ENCODE assay signal across 1 cellular context in genomic region chr11:123430736-123431356, GRCh38.
TF ChIP-seq lines count a peak whose summit lies in the region.

No MANE protein-coding gene starts in this region.

TF ChIP-seq in GM12878, 131 proteins besides CTCF, POLR2A, EP300 and RAD21 (continued from another document and continues in another):
- no peak for TF ChIP-seq JUNB (IDR thresholded peaks at IDR 0.05)
- TF ChIP-seq, protein P1, sequence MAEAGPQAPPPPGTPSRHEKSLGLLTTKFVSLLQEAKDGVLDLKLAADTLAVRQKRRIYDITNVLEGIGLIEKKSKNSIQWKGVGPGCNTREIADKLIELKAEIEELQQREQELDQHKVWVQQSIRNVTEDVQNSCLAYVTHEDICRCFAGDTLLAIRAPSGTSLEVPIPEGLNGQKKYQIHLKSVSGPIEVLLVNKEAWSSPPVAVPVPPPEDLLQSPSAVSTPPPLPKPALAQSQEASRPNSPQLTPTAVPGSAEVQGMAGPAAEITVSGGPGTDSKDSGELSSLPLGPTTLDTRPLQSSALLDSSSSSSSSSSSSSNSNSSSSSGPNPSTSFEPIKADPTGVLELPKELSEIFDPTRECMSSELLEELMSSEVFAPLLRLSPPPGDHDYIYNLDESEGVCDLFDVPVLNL (IDR thresholded peaks at IDR 0.05; ENCODE audit: low read depth, low read length), result no peak
- TF ChIP-seq, protein P2, sequence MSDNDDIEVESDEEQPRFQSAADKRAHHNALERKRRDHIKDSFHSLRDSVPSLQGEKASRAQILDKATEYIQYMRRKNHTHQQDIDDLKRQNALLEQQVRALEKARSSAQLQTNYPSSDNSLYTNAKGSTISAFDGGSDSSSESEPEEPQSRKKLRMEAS (IDR thresholded peaks at IDR 0.05; ENCODE audit: low read depth, low read length), result no peak
- TF ChIP-seq SIN3A (IDR thresholded peaks at IDR 0.05; ENCODE audit: low read depth, low read length), result no peak
- TF ChIP-seq NFIC (IDR thresholded peaks at IDR 0.05; ENCODE audit: low read depth, low read length), result no peak
- no peak for TF ChIP-seq NFYA (IDR thresholded peaks at IDR 0.05; ENCODE audit: borderline replicate concordance, low read depth, low read length)
- no peak for TF ChIP-seq SMARCA5 (IDR thresholded peaks at IDR 0.05)
- no peak for TF ChIP-seq CHD2 (IDR thresholded peaks at IDR 0.05; ENCODE audit: borderline replicate concordance, low read depth, low read length)
- peak in 1 of 2 experiments; percentile 7; a peak in 1 of 4 replicates for TF ChIP-seq BHLHE40 (IDR thresholded peaks at IDR 0.05; ENCODE audit: borderline replicate concordance in 1 of 2, low read depth in 2 of 2, low read length in 1 of 2)
- no peak for TF ChIP-seq MLLT1 (IDR thresholded peaks at IDR 0.05)
- TF ChIP-seq EZH2 (IDR thresholded peaks at IDR 0.05; ENCODE audit: borderline replicate concordance, control insufficient read depth, low read depth, low read length), result no peak
- TF ChIP-seq, protein P3, sequence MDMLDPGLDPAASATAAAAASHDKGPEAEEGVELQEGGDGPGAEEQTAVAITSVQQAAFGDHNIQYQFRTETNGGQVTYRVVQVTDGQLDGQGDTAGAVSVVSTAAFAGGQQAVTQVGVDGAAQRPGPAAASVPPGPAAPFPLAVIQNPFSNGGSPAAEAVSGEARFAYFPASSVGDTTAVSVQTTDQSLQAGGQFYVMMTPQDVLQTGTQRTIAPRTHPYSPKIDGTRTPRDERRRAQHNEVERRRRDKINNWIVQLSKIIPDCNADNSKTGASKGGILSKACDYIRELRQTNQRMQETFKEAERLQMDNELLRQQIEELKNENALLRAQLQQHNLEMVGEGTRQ (IDR thresholded peaks at IDR 0.05; ENCODE audit: borderline replicate concordance, low read depth, low read length), result no peak
- TF ChIP-seq FOXM1 (IDR thresholded peaks at IDR 0.05; ENCODE audit: low read depth, low read length), result no peak
- TF ChIP-seq, protein P4, sequence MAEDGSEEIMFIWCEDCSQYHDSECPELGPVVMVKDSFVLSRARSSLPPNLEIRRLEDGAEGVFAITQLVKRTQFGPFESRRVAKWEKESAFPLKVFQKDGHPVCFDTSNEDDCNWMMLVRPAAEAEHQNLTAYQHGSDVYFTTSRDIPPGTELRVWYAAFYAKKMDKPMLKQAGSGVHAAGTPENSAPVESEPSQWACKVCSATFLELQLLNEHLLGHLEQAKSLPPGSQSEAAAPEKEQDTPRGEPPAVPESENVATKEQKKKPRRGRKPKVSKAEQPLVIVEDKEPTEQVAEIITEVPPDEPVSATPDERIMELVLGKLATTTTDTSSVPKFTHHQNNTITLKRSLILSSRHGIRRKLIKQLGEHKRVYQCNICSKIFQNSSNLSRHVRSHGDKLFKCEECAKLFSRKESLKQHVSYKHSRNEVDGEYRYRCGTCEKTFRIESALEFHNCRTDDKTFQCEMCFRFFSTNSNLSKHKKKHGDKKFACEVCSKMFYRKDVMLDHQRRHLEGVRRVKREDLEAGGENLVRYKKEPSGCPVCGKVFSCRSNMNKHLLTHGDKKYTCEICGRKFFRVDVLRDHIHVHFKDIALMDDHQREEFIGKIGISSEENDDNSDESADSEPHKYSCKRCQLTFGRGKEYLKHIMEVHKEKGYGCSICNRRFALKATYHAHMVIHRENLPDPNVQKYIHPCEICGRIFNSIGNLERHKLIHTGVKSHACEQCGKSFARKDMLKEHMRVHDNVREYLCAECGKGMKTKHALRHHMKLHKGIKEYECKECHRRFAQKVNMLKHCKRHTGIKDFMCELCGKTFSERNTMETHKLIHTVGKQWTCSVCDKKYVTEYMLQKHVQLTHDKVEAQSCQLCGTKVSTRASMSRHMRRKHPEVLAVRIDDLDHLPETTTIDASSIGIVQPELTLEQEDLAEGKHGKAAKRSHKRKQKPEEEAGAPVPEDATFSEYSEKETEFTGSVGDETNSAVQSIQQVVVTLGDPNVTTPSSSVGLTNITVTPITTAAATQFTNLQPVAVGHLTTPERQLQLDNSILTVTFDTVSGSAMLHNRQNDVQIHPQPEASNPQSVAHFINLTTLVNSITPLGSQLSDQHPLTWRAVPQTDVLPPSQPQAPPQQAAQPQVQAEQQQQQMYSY (CRISPR knock-in tag; IDR thresholded peaks at IDR 0.05), result no peak
- TF ChIP-seq YY1 (IDR thresholded peaks at IDR 0.05; ENCODE audit: low read depth, low read length), result no peak
- TF ChIP-seq CREB1 (IDR thresholded peaks at IDR 0.05; ENCODE audit: low read depth), result peak; percentile 25; the same call in 1 of the 2 replicates
- TF ChIP-seq NFXL1 (IDR thresholded peaks at IDR 0.05; ENCODE audit: borderline replicate concordance), result no peak
- TF ChIP-seq CBFB (IDR thresholded peaks at IDR 0.05; ENCODE audit: low read depth), result no peak
- TF ChIP-seq RAD51 (IDR thresholded peaks at IDR 0.05), result no peak
- TF ChIP-seq, protein P5, sequence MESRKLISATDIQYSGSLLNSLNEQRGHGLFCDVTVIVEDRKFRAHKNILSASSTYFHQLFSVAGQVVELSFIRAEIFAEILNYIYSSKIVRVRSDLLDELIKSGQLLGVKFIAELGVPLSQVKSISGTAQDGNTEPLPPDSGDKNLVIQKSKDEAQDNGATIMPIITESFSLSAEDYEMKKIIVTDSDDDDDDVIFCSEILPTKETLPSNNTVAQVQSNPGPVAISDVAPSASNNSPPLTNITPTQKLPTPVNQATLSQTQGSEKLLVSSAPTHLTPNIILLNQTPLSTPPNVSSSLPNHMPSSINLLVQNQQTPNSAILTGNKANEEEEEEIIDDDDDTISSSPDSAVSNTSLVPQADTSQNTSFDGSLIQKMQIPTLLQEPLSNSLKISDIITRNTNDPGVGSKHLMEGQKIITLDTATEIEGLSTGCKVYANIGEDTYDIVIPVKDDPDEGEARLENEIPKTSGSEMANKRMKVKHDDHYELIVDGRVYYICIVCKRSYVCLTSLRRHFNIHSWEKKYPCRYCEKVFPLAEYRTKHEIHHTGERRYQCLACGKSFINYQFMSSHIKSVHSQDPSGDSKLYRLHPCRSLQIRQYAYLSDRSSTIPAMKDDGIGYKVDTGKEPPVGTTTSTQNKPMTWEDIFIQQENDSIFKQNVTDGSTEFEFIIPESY (IDR thresholded peaks at IDR 0.05), result no peak
- no peak for TF ChIP-seq TCF7 (IDR thresholded peaks at IDR 0.05; ENCODE audit: borderline replicate concordance)
- TF ChIP-seq SMC3 (IDR thresholded peaks at IDR 0.05; ENCODE audit: borderline replicate concordance, low read length), result no peak
- TF ChIP-seq ATF7 (IDR thresholded peaks at IDR 0.05; ENCODE audit: low read depth), result no peak
- TF ChIP-seq MTA3 (IDR thresholded peaks at IDR 0.05; ENCODE audit: borderline replicate concordance, low read length), result no peak
- no peak for TF ChIP-seq MEF2B (IDR thresholded peaks at IDR 0.05; ENCODE audit: partially characterized antibody, poor library complexity, severe bottlenecking)
- peak; percentile 39; the same call in 1 of the 2 replicates for TF ChIP-seq EED (IDR thresholded peaks at IDR 0.05; ENCODE audit: low read depth)
- no peak for TF ChIP-seq ZNF207 (IDR thresholded peaks at IDR 0.05; ENCODE audit: borderline replicate concordance)
- TF ChIP-seq, protein P6, sequence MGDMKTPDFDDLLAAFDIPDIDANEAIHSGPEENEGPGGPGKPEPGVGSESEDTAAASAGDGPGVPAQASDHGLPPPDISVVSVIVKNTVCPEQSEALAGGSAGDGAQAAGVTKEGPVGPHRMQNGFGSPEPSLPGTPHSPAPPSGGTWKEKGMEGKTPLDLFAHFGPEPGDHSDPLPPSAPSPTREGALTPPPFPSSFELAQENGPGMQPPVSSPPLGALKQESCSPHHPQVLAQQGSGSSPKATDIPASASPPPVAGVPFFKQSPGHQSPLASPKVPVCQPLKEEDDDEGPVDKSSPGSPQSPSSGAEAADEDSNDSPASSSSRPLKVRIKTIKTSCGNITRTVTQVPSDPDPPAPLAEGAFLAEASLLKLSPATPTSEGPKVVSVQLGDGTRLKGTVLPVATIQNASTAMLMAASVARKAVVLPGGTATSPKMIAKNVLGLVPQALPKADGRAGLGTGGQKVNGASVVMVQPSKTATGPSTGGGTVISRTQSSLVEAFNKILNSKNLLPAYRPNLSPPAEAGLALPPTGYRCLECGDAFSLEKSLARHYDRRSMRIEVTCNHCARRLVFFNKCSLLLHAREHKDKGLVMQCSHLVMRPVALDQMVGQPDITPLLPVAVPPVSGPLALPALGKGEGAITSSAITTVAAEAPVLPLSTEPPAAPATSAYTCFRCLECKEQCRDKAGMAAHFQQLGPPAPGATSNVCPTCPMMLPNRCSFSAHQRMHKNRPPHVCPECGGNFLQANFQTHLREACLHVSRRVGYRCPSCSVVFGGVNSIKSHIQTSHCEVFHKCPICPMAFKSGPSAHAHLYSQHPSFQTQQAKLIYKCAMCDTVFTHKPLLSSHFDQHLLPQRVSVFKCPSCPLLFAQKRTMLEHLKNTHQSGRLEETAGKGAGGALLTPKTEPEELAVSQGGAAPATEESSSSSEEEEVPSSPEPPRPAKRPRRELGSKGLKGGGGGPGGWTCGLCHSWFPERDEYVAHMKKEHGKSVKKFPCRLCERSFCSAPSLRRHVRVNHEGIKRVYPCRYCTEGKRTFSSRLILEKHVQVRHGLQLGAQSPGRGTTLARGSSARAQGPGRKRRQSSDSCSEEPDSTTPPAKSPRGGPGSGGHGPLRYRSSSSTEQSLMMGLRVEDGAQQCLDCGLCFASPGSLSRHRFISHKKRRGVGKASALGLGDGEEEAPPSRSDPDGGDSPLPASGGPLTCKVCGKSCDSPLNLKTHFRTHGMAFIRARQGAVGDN (IDR thresholded peaks at IDR 0.05), result no peak
- peak; percentile 14; the same call in 1 of the 2 replicates for TF ChIP-seq MTA2 (IDR thresholded peaks at IDR 0.05; ENCODE audit: low read depth)
- TF ChIP-seq, protein P7, sequence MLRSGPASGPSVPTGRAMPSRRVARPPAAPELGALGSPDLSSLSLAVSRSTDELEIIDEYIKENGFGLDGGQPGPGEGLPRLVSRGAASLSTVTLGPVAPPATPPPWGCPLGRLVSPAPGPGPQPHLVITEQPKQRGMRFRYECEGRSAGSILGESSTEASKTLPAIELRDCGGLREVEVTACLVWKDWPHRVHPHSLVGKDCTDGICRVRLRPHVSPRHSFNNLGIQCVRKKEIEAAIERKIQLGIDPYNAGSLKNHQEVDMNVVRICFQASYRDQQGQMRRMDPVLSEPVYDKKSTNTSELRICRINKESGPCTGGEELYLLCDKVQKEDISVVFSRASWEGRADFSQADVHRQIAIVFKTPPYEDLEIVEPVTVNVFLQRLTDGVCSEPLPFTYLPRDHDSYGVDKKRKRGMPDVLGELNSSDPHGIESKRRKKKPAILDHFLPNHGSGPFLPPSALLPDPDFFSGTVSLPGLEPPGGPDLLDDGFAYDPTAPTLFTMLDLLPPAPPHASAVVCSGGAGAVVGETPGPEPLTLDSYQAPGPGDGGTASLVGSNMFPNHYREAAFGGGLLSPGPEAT (IDR thresholded peaks at IDR 0.05; ENCODE audit: low read depth), result no peak
- TF ChIP-seq NBN (IDR thresholded peaks at IDR 0.05), result 0 out of 2 replicates have a peak, but pooled peaks have one; percentile 35
- no peak for TF ChIP-seq ZNF622 (IDR thresholded peaks at IDR 0.05)
- no peak for TF ChIP-seq KDM1A (IDR thresholded peaks at IDR 0.05; ENCODE audit: borderline replicate concordance)
- TF ChIP-seq RB1 (IDR thresholded peaks at IDR 0.05; ENCODE audit: borderline replicate concordance), result no peak
- no peak for TF ChIP-seq KAT2A (conservative IDR thresholded peaks at IDR 0.05; ENCODE audit: control insufficient read depth, low read depth, low read length)
- no peak for TF ChIP-seq MEF2A (IDR thresholded peaks at IDR 0.05; ENCODE audit: insufficient read depth, low read depth, low read length)
- TF ChIP-seq, protein P8, sequence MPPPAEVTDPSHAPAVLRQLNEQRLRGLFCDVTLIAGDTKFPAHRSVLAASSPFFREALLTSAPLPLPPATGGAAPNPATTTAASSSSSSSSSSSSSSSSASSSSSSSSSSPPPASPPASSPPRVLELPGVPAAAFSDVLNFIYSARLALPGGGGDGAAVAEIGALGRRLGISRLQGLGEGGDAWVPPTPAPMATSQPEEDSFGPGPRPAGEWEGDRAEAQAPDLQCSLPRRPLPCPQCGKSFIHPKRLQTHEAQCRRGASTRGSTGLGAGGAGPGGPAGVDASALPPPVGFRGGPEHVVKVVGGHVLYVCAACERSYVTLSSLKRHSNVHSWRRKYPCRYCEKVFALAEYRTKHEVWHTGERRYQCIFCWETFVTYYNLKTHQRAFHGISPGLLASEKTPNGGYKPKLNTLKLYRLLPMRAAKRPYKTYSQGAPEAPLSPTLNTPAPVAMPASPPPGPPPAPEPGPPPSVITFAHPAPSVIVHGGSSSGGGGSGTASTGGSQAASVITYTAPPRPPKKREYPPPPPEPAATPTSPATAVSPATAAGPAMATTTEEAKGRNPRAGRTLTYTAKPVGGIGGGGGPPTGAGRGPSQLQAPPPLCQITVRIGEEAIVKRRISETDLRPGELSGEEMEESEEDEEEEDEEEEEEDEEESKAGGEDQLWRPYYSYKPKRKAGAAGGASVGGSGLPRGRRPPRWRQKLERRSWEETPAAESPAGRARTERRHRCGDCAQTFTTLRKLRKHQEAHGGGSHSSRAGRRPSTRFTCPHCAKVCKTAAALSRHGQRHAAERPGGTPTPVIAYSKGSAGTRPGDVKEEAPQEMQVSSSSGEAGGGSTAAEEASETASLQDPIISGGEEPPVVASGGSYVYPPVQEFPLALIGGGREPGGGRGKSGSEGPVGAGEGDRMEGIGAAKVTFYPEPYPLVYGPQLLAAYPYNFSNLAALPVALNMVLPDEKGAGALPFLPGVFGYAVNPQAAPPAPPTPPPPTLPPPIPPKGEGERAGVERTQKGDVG (CRISPR knock-in tag; IDR thresholded peaks at IDR 0.05), result no peak
- 0 out of 2 replicates have a peak, but pooled peaks have one; percentile 6 for TF ChIP-seq TARDBP (IDR thresholded peaks at IDR 0.05; ENCODE audit: borderline replicate concordance)
- TF ChIP-seq, protein P9, sequence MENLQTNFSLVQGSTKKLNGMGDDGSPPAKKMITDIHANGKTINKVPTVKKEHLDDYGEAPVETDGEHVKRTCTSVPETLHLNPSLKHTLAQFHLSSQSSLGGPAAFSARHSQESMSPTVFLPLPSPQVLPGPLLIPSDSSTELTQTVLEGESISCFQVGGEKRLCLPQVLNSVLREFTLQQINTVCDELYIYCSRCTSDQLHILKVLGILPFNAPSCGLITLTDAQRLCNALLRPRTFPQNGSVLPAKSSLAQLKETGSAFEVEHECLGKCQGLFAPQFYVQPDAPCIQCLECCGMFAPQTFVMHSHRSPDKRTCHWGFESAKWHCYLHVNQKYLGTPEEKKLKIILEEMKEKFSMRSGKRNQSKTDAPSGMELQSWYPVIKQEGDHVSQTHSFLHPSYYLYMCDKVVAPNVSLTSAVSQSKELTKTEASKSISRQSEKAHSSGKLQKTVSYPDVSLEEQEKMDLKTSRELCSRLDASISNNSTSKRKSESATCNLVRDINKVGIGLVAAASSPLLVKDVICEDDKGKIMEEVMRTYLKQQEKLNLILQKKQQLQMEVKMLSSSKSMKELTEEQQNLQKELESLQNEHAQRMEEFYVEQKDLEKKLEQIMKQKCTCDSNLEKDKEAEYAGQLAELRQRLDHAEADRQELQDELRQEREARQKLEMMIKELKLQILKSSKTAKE (IDR thresholded peaks at IDR 0.05; ENCODE audit: low read depth, poor library complexity, severe bottlenecking), result no peak
